Comparison of ENCODE assay signal across 2 cellular contexts in genomic region chr7:23247602-23248335, GRCh38.
TF ChIP-seq lines count a peak whose summit lies in the region.

No MANE protein-coding gene starts in this region.

TF ChIP-seq in IMR-90, 13 proteins besides CTCF, POLR2A, EP300 and RAD21:
- TF ChIP-seq SMC3 (IDR thresholded peaks at IDR 0.05; ENCODE audit: low read depth, low read length) (no peak), MAFK (IDR thresholded peaks at IDR 0.05; ENCODE audit: low read depth, low read length) (no peak), BHLHE40 (IDR thresholded peaks at IDR 0.05; ENCODE audit: low read depth, low read length) (no peak)

TF ChIP-seq in H1, 55 proteins besides CTCF, POLR2A, EP300 and RAD21:
- TF ChIP-seq TAF1 (IDR thresholded peaks at IDR 0.05; ENCODE audit: low read depth, low read length), result 0 out of 2 replicates have a peak, but pooled peaks have one; percentile 27
- peak in 1 of 2 experiments; percentile 74; a peak in 1 of 4 replicates for TF ChIP-seq HDAC2 (IDR thresholded peaks at IDR 0.05; ENCODE audit: borderline replicate concordance in 1 of 2, low read depth in 2 of 2, low read length in 2 of 2)
- TF ChIP-seq SIX5 (IDR thresholded peaks at IDR 0.05; ENCODE audit: low read depth, low read length), result no peak
- TF ChIP-seq CHD1 (IDR thresholded peaks at IDR 0.05; ENCODE audit: low read depth, low read length), result no peak
- no peak for TF ChIP-seq FOSL1 (IDR thresholded peaks at IDR 0.05; ENCODE audit: insufficient read depth, low read depth, low read length)
- peak; percentile 74; the same call in 1 of the 2 replicates for TF ChIP-seq KDM1A (IDR thresholded peaks at IDR 0.05; ENCODE audit: borderline replicate concordance, low read length)
- no peak for TF ChIP-seq EGR1 (IDR thresholded peaks at IDR 0.05; ENCODE audit: borderline replicate concordance, low read depth, low read length)
- TF ChIP-seq TEAD4 (IDR thresholded peaks at IDR 0.05; ENCODE audit: low read depth, low read length), result 0 out of 2 replicates have a peak, but pooled peaks have one; percentile 17
- no peak for TF ChIP-seq CBX5 (IDR thresholded peaks at IDR 0.05; ENCODE audit: low read depth, low read length)
- TF ChIP-seq KDM4A (IDR thresholded peaks at IDR 0.05; ENCODE audit: low read depth, low read length, severe bottlenecking), result peak; percentile 71
- TF ChIP-seq EZH2 (IDR thresholded peaks at IDR 0.05; ENCODE audit: low read depth, low read length, severe bottlenecking), result peak; percentile 43
- TF ChIP-seq POU5F1 (IDR thresholded peaks at IDR 0.05; ENCODE audit: low read depth, low read length), result no peak
- TF ChIP-seq PHF8 (conservative IDR thresholded peaks at IDR 0.05; ENCODE audit: low read depth, low read length), result no peak
- TF ChIP-seq SUZ12 (IDR thresholded peaks at IDR 0.05; ENCODE audit: low read length), result peak; percentile 50; the same call in 1 of the 2 replicates
- TF ChIP-seq MAX (IDR thresholded peaks at IDR 0.05), result peak; percentile 87
- TF ChIP-seq TBP (IDR thresholded peaks at IDR 0.05; ENCODE audit: low read depth, low read length), result peak; percentile 38; the same call in 1 of the 2 replicates
- no peak for TF ChIP-seq BCL11A (IDR thresholded peaks at IDR 0.05; ENCODE audit: low read depth in 2 of 2, low read length in 2 of 2)
- peak; percentile 86 for TF ChIP-seq E2F6 (IDR thresholded peaks at IDR 0.05)
- TF ChIP-seq ASH2L (IDR thresholded peaks at IDR 0.05; ENCODE audit: low read length), result peak; percentile 25
- TF ChIP-seq USF2 (IDR thresholded peaks at IDR 0.05; ENCODE audit: low read length), result no peak
- peak; percentile 16 for TF ChIP-seq TAF7 (optimal IDR thresholded peaks at IDR 0.05; ENCODE audit: borderline replicate concordance, low read depth, low read length)
